Comparison of ENCODE assay signal across 17 cellular contexts in the genomic region with DNA sequence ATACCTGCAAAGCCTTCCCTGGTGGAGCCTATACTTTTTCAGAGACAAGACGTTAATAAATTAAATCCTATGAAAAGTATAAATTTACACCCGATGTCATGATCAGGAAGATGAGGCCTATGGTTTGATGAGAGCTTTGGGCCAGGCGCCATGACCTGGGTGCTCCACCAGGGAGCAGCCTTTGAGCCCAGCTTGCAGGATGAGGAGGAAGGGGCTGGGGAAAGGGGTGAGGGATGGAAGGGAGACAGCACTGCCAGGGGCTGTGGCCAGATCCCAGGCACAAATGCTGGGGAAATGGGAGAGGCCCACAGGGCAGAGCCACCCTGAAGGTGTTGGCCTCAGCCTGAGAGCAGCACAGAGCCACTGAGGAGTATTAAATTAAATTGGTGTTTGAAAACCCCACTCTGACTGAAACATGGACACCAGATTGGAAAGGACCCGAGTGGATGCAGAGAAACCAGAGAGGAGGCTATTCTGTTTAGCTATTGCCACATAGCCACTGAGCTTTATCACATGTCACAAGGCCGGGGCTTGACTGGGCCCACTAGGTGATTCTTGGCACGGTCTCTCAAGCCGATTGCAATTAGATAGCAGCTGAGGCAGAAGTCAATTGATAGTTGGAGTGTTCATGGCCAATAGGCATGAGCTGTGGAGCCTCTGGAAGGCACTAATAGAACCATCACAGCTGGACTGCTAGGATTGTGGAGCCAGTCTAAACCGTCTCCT. TPM values are rescaled to one million over a fixed set of nuclear protein-coding genes. Genes with fewer than 3 reads are reported as not detected.
A peak's percentile ranks its signal among the peaks of the same experiment; 100 is the strongest.
DNase-seq lines count a peak whose midpoint lies in the region; ATAC-seq and TF ChIP-seq lines count a peak whose summit lies in the region.
"Had no signal": no experiment of that assay in that cellular context is flagged by ENCODE, and none has a peak within 500 bp of the region (broad histone marks: within the 10 kb centered on the region; RNA-seq: fewer than 3 reads in every experiment).

No MANE protein-coding gene starts in this region.

- H3K4me3 Mint-ChIP-seq in HFFc6 (no peak overlapping the region), nephron progenitor cell (no peak overlapping the region)
- no peak overlapping the region for H3K4me3 Mint-ChIP-seq in activated T-helper 2 cell treated with anti-CD3 and anti-CD28 coated beads, Interferon-gamma antibody, Interleukin-2, Interleukin-4, amounts not matched to agents 10 μg/mL and 5 μg/mL and 100 μg/mL, durations not matched to agents 14 hours and 24 hours and 36 hours (ENCODE audit: low read depth)
- H3K4me3 Mint-ChIP-seq: activated CD8-positive, alpha-beta T cell treated with anti-CD3 and anti-CD28 coated beads, Interleukin-2, amount 10 ng/mL, durations not matched to agents 7 days and 5 days had no signal

- no peak for TF ChIP-seq EP300 in gastroesophageal sphincter (IDR thresholded peaks at IDR 0.05)

- H3K27ac Mint-ChIP-seq in HFFc6 (no peak overlapping the region), nephron progenitor cell (peak overlapping the region; percentile 68)
- no peak overlapping the region for H3K27ac Mint-ChIP-seq in activated T-helper 2 cell treated with anti-CD3 and anti-CD28 coated beads, Interferon-gamma antibody, Interleukin-2, Interleukin-4, amounts not matched to agents 10 μg/mL and 5 μg/mL and 100 μg/mL, durations not matched to agents 14 hours and 24 hours and 36 hours
- H3K27ac Mint-ChIP-seq: activated CD8-positive, alpha-beta T cell treated with anti-CD3 and anti-CD28 coated beads, Interleukin-2, amount 10 ng/mL, durations not matched to agents 7 days and 5 days had no signal

- H3K4me1 ChIP-seq in DOHH2 (ENCODE audit: control insufficient read depth, low read length) (no peaks in the 10 kb centered on the region), gastroesophageal sphincter (peaks cover 0 to 10% (median 3%) of the 10 kb centered on the region in 3 donors)

- intact Hi-C loops in activated T-helper 2 cell treated with anti-CD3 and anti-CD28 coated beads, Interferon-gamma antibody, Interleukin-2, Interleukin-4, amounts not matched to agents 10 μg/mL and 5 μg/mL and 100 μg/mL, durations not matched to agents 14 hours and 24 hours and 36 hours (cut with micrococcal nuclease), result no loop called here

- H3K27me3 ChIP-seq in DOHH2 (ENCODE audit: control insufficient read depth, low read length) (no peaks in the 10 kb centered on the region), gastroesophageal sphincter (peaks cover 18% of the 10 kb centered on the region)
- H3K27me3 ChIP-seq: body of pancreas, MG63, upper lobe of left lung had no signal

- ATAC-seq in GM19395 (IDR thresholded peaks at IDR 0.05; ENCODE audit: unreplicated experiment), result no peak
- no peak for ATAC-seq in gastroesophageal sphincter
- ATAC-seq in HG02571 (IDR thresholded peaks at IDR 0.05; ENCODE audit: unreplicated experiment), result no peak
- ATAC-seq: activated CD8-positive, alpha-beta T cell treated with anti-CD3 and anti-CD28 coated beads, Interleukin-2, amount 10 ng/mL, durations not matched to agents 7 days and 5 days had no signal

- DNase-seq in HFFc6 (no peak), cardiac fibroblast (ENCODE audit: low read depth in 2 of 2) (no peak), nephron progenitor cell (no peak)
- no peak for DNase-seq in activated T-helper 2 cell treated with anti-CD3 and anti-CD28 coated beads, Interferon-gamma antibody, Interleukin-2, Interleukin-4, amounts not matched to agents 10 μg/mL and 5 μg/mL and 100 μg/mL, durations not matched to agents 14 hours and 24 hours and 36 hours (ENCODE audit: low spot score)
- DNase-seq: activated CD8-positive, alpha-beta T cell treated with anti-CD3 and anti-CD28 coated beads, Interleukin-2, amount 10 ng/mL, durations not matched to agents 7 days and 5 days; activated effector memory CD4-positive, alpha-beta T cell treated with Interleukin-2 at 50 U/mL for 16 hours; HCEC 1CT; MG63; stimulated activated CD4-positive, alpha-beta T cell treated with anti-CD3 and anti-CD28 coated beads, Interleukin-1b, Interleukin-23, amount 100 ng/mL, for 48 hours; stimulated activated CD8-positive, alpha-beta memory T cell treated with anti-CD3 and anti-CD28 coated beads, Interleukin-4, amount 100 ng/mL, for 48 hours; upper lobe of left lung had no signal

- H3K4me3 ChIP-seq in DOHH2 (ENCODE audit: low read length), result no peak overlapping the region
- H3K4me3 ChIP-seq in cardiac fibroblast (replicated peaks in 1 of 2; ENCODE audit: low read depth in 2 of 2, low read length in 2 of 2), result no peak overlapping the region
- no peak overlapping the region for H3K4me3 ChIP-seq in gastroesophageal sphincter
- H3K4me3 ChIP-seq: body of pancreas, MG63, SK-N-MC, upper lobe of left lung had no signal

- 82 to 100% methylated on average over 1 to 7 of the region's 8 CpGs for WGBS in gastroesophageal sphincter (ENCODE audit: low coverage in 1 of 2), 2 donors

- TF ChIP-seq CTCF in DOHH2 (IDR thresholded peaks at IDR 0.05; ENCODE audit: low read depth, low read length, poor library complexity, severe bottlenecking) (peak; percentile 26), HFFc6 (IDR thresholded peaks at IDR 0.05) (peak; percentile 55), cardiac fibroblast (IDR thresholded peaks at IDR 0.05; ENCODE audit: low read depth, low read length) (peak; percentile 11), nephron progenitor cell (IDR thresholded peaks at IDR 0.05) (no peak), gastroesophageal sphincter (IDR thresholded peaks at IDR 0.05) (no peak)

- no peaks in the 10 kb centered on the region for H3K79me2 ChIP-seq in DOHH2 (ENCODE audit: control insufficient read depth, low read length)

- H3K9me3 Mint-ChIP-seq in HFFc6, result no peaks in the 10 kb centered on the region
- H3K9me3 Mint-ChIP-seq in nephron progenitor cell, result peaks cover 6% of the 10 kb centered on the region
- H3K9me3 Mint-ChIP-seq in activated T-helper 2 cell treated with anti-CD3 and anti-CD28 coated beads, Interferon-gamma antibody, Interleukin-2, Interleukin-4, amounts not matched to agents 10 μg/mL and 5 μg/mL and 100 μg/mL, durations not matched to agents 14 hours and 24 hours and 36 hours, result no peaks in the 10 kb centered on the region

- H4K20me1 ChIP-seq in DOHH2 (ENCODE audit: control insufficient read depth, insufficient read depth, low read depth, low read length), result no peaks in the 10 kb centered on the region

- no peak overlapping the region for H3K4me2 ChIP-seq in DOHH2 (ENCODE audit: low read length)

- no peaks in the 10 kb centered on the region for H3F3A ChIP-seq in DOHH2 (ENCODE audit: control insufficient read depth, insufficient read depth)

- H3K36me3 ChIP-seq in DOHH2 (ENCODE audit: control insufficient read depth, low read length), result no peaks in the 10 kb centered on the region
- H3K36me3 ChIP-seq in gastroesophageal sphincter, result no peaks in the 10 kb centered on the region
- H3K36me3 ChIP-seq: MG63, upper lobe of left lung had no signal

- no peaks in the 10 kb centered on the region for H3K9me2 ChIP-seq in DOHH2 (replicated peaks; ENCODE audit: control insufficient read depth, low read length)

- H3K27me3 Mint-ChIP-seq in HFFc6 (ENCODE audit: insufficient read depth) (peaks cover 18% of the 10 kb centered on the region), nephron progenitor cell (ENCODE audit: low read depth, poor library complexity) (peaks cover 37% of the 10 kb centered on the region)
- no peaks in the 10 kb centered on the region for H3K27me3 Mint-ChIP-seq in activated T-helper 2 cell treated with anti-CD3 and anti-CD28 coated beads, Interferon-gamma antibody, Interleukin-2, Interleukin-4, amounts not matched to agents 10 μg/mL and 5 μg/mL and 100 μg/mL, durations not matched to agents 14 hours and 24 hours and 36 hours (ENCODE audit: low read depth)

- TF ChIP-seq POLR2A in gastroesophageal sphincter (IDR thresholded peaks at IDR 0.05), result no peak

- no peaks in the 10 kb centered on the region for H3K36me3 Mint-ChIP-seq in HFFc6 (ENCODE audit: low read depth)
- no peaks in the 10 kb centered on the region for H3K36me3 Mint-ChIP-seq in nephron progenitor cell (ENCODE audit: low read depth)
- no peaks in the 10 kb centered on the region for H3K36me3 Mint-ChIP-seq in activated T-helper 2 cell treated with anti-CD3 and anti-CD28 coated beads, Interferon-gamma antibody, Interleukin-2, Interleukin-4, amounts not matched to agents 10 μg/mL and 5 μg/mL and 100 μg/mL, durations not matched to agents 14 hours and 24 hours and 36 hours (ENCODE audit: low read depth)

- H3K4me1 Mint-ChIP-seq in HFFc6 (ENCODE audit: low read depth) (no peaks in the 10 kb centered on the region), nephron progenitor cell (peaks cover 5% of the 10 kb centered on the region)
- H3K4me1 Mint-ChIP-seq in activated T-helper 2 cell treated with anti-CD3 and anti-CD28 coated beads, Interferon-gamma antibody, Interleukin-2, Interleukin-4, amounts not matched to agents 10 μg/mL and 5 μg/mL and 100 μg/mL, durations not matched to agents 14 hours and 24 hours and 36 hours (ENCODE audit: low read depth), result peaks cover 2% of the 10 kb centered on the region

- H3K27ac ChIP-seq in DOHH2 (ENCODE audit: low read depth, low read length) (no peak overlapping the region), gastroesophageal sphincter (no peak overlapping the region)
- H3K27ac ChIP-seq: SK-N-MC, upper lobe of left lung had no signal

- H3K9me3 ChIP-seq in DOHH2 (ENCODE audit: control insufficient read depth, insufficient read depth, low read length) (no peaks in the 10 kb centered on the region), gastroesophageal sphincter (no peaks in the 10 kb centered on the region)
- H3K9me3 ChIP-seq: body of pancreas, MG63, upper lobe of left lung had no signal

RNA-seq across cellular contexts. Expression of a gene that starts 9.6 kb away (rescaled TPM):
- total RNA-seq in HFFc6 (2021; fragmentation: NEBNext Ultra II Directional; extraction: Animal tissue kit (Norgen Biotek cat#: 25700)), result 10 to 100 TPM; 23.1 to 28.0 (median 26.3) TPM
- total RNA-seq in activated T-helper 2 cell treated with anti-CD3 and anti-CD28 coated beads, Interferon-gamma antibody, Interleukin-2, Interleukin-4, amounts not matched to agents 10 μg/mL and 5 μg/mL and 100 μg/mL, durations not matched to agents 14 hours and 24 hours and 36 hours, result 32.5 and 40.3 TPM in 2 replicates
- total RNA-seq in gastroesophageal sphincter, result 10 to 100 TPM in 3 of 4 donors, 1 to 10 TPM in 1; 6.5 to 29.8 (median 19.5) TPM

Comparison
In these comparisons a context has a peak if more than half of its experiments do, and no peak if none do; other contexts are left out.
1. CTCF ChIP-seq: peak in DOHH2 (single experiment), HFFc6 (single experiment) and cardiac fibroblast (single experiment); none in nephron progenitor cell (single experiment) and gastroesophageal sphincter (0 of 4).